In the genomic region with DNA sequence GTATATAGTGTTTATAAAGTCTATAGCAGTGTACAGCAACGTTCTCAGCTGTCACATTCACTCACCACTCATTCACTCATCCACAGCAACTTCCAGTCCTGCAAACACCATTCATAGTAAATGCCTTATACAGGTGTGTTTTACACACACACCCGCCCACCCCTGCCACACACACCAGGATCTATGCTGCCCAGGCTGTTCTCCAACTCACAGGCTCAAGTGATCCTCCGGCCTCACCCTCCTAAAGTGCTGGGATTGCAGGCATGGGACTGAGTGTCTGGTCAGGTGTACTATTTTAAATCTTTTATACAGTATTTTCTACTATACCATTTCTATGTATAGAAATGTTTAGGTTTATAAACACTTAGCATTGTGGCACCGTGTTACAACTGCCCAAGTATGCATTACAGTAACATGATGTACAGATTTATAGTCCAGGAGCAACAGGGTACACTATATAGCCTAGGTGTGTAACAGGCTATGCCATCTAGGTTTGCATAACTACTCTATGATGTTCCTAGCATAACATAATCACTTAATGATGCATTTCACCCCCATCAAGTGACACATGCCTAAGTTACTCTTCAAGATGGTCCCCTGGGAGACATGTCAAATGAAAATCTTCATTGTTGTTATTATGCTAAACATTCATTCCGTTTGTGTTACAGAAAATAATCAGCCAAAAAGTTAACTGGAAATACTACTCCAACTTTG, we compare ENCODE assay signal across 24 cellular contexts.
"Had no signal": no experiment of that assay in that cellular context is flagged by ENCODE, and none has a peak within 500 bp of the region (broad histone marks: within the 10 kb centered on the region; RNA-seq: fewer than 3 reads in every experiment).

No MANE protein-coding gene starts in this region.

- H3K4me3 Mint-ChIP-seq: activated naive CD4-positive, alpha-beta T cell treated with anti-CD3 and anti-CD28 coated beads, Interleukin-2, amount 50 U/mL, for 24 hours; immature natural killer cell; natural killer cell treated with Interleukin-12 subunit alpha and Interleukin-12 subunit beta and Interleukin-15 and Interleukin-18, amount 100 ng/mL, for 72 hours; WTC11 had no signal

- H3K9me3 ChIP-seq: sigmoid colon, testis had no signal

- ATAC-seq: natural killer cell treated with Interleukin-12 subunit alpha and Interleukin-12 subunit beta and Interleukin-15 and Interleukin-18, amount 100 ng/mL, for 72 hours; WTC11 had no signal

- H3K27me3 ChIP-seq: brain microvascular endothelial cell, hepatocyte, sigmoid colon, spleen, testis, upper lobe of left lung had no signal

- H3K36me3 ChIP-seq: brain microvascular endothelial cell, sigmoid colon had no signal

- H3K27ac Mint-ChIP-seq: activated naive CD4-positive, alpha-beta T cell treated with anti-CD3 and anti-CD28 coated beads, Interleukin-2, amount 50 U/mL, for 24 hours had no signal

- H2AFZ ChIP-seq: hepatocyte had no signal

- H3K27ac ChIP-seq: brain microvascular endothelial cell, hepatocyte, left ventricle myocardium inferior, sigmoid colon, spleen, testis, upper lobe of left lung had no signal

- H3K4me2 ChIP-seq: hepatocyte had no signal

- DNase-seq: activated gamma-delta T cell treated with Interleukin-2 at 50 U/mL for 16 hours; activated T-cell treated with anti-CD3 and anti-CD28 coated beads, Interleukin-2, amount 50 U/mL, for 1 hour; anterior cingulate cortex; brain microvascular endothelial cell; central memory CD4-positive, alpha-beta T cell; effector memory CD4-positive, alpha-beta T cell; foreskin melanocyte; glutamatergic neuron; immature natural killer cell; left ventricle myocardium inferior; midbrain; nucleus accumbens; sigmoid colon; spleen; stimulated activated CD4-positive, alpha-beta T cell treated with anti-CD3 and anti-CD28 coated beads, Interleukin-4, amount 100 ng/mL, for 1 hour; stimulated activated naive CD4-positive, alpha-beta T cell; T1000; testis; upper lobe of left lung had no signal

- FAIRE-seq: colon had no signal

- H3K9me3 Mint-ChIP-seq: activated naive CD4-positive, alpha-beta T cell treated with anti-CD3 and anti-CD28 coated beads, Interleukin-2, amount 50 U/mL, for 24 hours; immature natural killer cell; natural killer cell treated with Interleukin-12 subunit alpha and Interleukin-12 subunit beta and Interleukin-15 and Interleukin-18, amount 100 ng/mL, for 72 hours had no signal

- H3K4me3 ChIP-seq: hepatocyte, left ventricle myocardium inferior, sigmoid colon, spleen, testis, upper lobe of left lung had no signal

- H3K27me3 Mint-ChIP-seq: activated naive CD4-positive, alpha-beta T cell treated with anti-CD3 and anti-CD28 coated beads, Interleukin-2, amount 50 U/mL, for 24 hours; natural killer cell treated with Interleukin-12 subunit alpha and Interleukin-12 subunit beta and Interleukin-15 and Interleukin-18, amount 100 ng/mL, for 72 hours had no signal
